8 cellular contexts compared by ENCODE assay signal in genomic region chr12:96177013-96177412, GRCh38. TPM values are rescaled to one million over a fixed set of nuclear protein-coding genes. Genes with fewer than 3 reads are reported as not detected.
DNase-seq lines count a peak whose midpoint lies in the region; ATAC-seq and TF ChIP-seq lines count a peak whose summit lies in the region.

No MANE protein-coding gene starts in this region.

- H3K27me3 ChIP-seq in Peyer's patch = no peaks in the 10 kb centered on the region

- H3K9me3 ChIP-seq in Peyer's patch = no peaks in the 10 kb centered on the region

- H3K4me3 ChIP-seq in Peyer's patch = no peak overlapping the region

- no peak overlapping the region for H3K27ac ChIP-seq in Peyer's patch

- TF ChIP-seq CTCF in Peyer's patch (IDR thresholded peaks at IDR 0.05) = no peak

- H3K36me3 ChIP-seq in Peyer's patch = no peaks in the 10 kb centered on the region

- no peaks in the 10 kb centered on the region for H3K4me1 ChIP-seq in Peyer's patch

- DNase-seq in NOMO-1 treated with DMSO at 0.1 percent for 48 hours (lab: John Stamatoyannopoulos, UW; ENCODE audit: unreplicated experiment) (peak; percentile 97), medulla oblongata (ENCODE audit: extremely low spot score) (no peak), Peyer's patch (no peak), germinal center (ENCODE audit: low spot score) (no peak)
- DNase-seq in activated naive CD4-positive, alpha-beta T cell treated with anti-CD3 and anti-CD28 coated beads, Interleukin-2, amount 50 U/mL, for 16 hours = peak; percentile 69
- peak; percentile 34 to 73 (median 40) for DNase-seq in stimulated activated CD4-positive, alpha-beta T cell treated with anti-CD3 and anti-CD28 coated beads, Interleukin-1b, Interleukin-23, amount 100 ng/mL, for 24 hours (ENCODE audit: low read depth in 4 of 4, low spot score in 1 of 4)

- TF ChIP-seq POLR2A in Peyer's patch (IDR thresholded peaks at IDR 0.05) = no peak

- ATAC-seq in GM19025 (IDR thresholded peaks at IDR 0.05; ENCODE audit: low read depth, unreplicated experiment) = peak; percentile 66
- no peak for ATAC-seq in HG03039 (IDR thresholded peaks at IDR 0.05; ENCODE audit: unreplicated experiment)

RNA-seq across cellular contexts. Expression of gene ELK3, which starts 17.2 kb away (rescaled TPM):
- 10 to 100 TPM in 2 of 4 donors, 1 to 10 TPM in 2; 5.1 to 23.9 (median 9.4) TPM for total RNA-seq in Peyer's patch

Comparison
In these comparisons a context has a peak if more than half of its experiments do, and no peak if none do; other contexts are left out.
1. DNase-seq: peak in NOMO-1 treated with DMSO at 0.1 percent for 48 hours (single experiment), activated naive CD4-positive, alpha-beta T cell treated with anti-CD3 and anti-CD28 coated beads, Interleukin-2, amount 50 U/mL, for 16 hours (single experiment) and stimulated activated CD4-positive, alpha-beta T cell treated with anti-CD3 and anti-CD28 coated beads, Interleukin-1b, Interleukin-23, amount 100 ng/mL, for 24 hours (4 of 4); none in medulla oblongata (single experiment), Peyer's patch (0 of 3) and germinal center (single experiment).